ENCODE assay signal across 6 cellular contexts in the genomic region with DNA sequence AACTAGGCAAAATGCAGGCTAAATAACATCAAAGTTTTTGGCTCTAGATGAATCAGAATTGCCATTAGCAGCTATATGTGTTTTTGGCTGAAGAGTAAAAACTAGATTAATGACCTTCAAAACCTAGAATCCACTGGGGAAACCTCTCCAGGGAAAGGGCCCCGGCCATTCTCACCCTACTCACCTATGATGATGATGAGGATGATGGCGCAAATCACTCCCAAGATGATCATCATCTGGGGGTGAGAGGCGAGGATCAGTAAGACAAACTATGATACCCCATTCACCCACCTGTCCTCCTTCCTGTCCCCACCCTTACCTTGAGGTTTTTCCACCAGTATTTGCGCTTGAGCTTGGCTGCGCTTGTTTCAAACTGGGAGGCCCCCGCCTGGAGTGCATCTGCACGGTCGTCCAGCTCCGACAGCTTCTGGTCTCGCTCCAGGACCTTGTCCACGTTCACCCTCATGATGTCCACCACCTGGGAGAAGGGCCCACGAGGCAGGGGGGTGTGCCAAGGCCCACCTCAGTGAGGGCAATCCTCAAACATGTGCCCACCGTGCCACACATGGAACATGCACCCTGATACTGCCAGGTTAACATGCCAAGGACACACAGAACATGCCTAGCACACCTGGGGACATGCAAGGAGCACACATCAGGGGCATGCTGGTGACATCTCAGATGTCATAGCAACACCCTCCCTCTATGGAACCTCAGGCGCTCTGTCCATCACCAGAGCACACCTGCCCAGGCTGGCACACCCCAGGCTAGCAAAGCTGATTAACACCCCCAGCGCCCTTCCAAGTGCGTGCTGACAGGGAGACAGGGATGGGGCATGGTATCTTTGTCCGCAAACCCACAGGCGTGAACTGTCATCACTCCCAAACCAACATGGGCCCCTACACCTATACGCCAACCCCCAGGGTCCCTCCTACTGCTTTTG. TPM values are rescaled to one million over a fixed set of nuclear protein-coding genes. Genes with fewer than 3 reads are reported as not detected.
DNase-seq lines count a peak whose midpoint lies in the region; ATAC-seq, FAIRE-seq and TF ChIP-seq lines count a peak whose summit lies in the region.

No MANE protein-coding gene starts in this region.

- H3K4me3 Mint-ChIP-seq in HFFc6 = peak overlapping the region; percentile 87

- H3K36me3 ChIP-seq in bronchial epithelial cell (ENCODE audit: control insufficient read depth, insufficient read depth, low read length) (peaks cover 12% of the 10 kb centered on the region), neuronal stem cell (replicated peaks in 1 of 2; ENCODE audit: control insufficient read depth in 2 of 2, insufficient read depth in 2 of 2, low read length in 2 of 2) (peaks cover 22 to 40% of the 10 kb centered on the region in 2 donors)

- H3K4me1 Mint-ChIP-seq in HFFc6 (ENCODE audit: low read depth) = peaks cover 46% of the 10 kb centered on the region

- H3K9me3 Mint-ChIP-seq in HFFc6 = no peaks in the 10 kb centered on the region

- DNase-seq in HFFc6 = no peak
- no peak for DNase-seq in bronchial epithelial cell (ENCODE audit: low read depth)
- no peak for DNase-seq in neuronal stem cell (ENCODE audit: low spot score)
- no peak for DNase-seq in frontal cortex (ENCODE audit: low spot score in 2 of 2)
- no peak for DNase-seq in UCSD-AML1 (lab: John Stamatoyannopoulos, UW; ENCODE audit: unreplicated experiment)

- H3K27ac Mint-ChIP-seq in HFFc6 = peak overlapping the region; percentile 85

- no peak overlapping the region for H2AFZ ChIP-seq in neuronal stem cell (ENCODE audit: low read length)

- no peak overlapping the region for H2BK120ac ChIP-seq in neuronal stem cell (ENCODE audit: low read depth, low read length)

- H3K4me3 ChIP-seq in bronchial epithelial cell (ENCODE audit: low read depth, low read length) (peak overlapping the region; percentile 63), neuronal stem cell (ENCODE audit: low read length in 2 of 2) (peak overlapping the region; percentile 97 to 98)

- H3K4me1 ChIP-seq in neuronal stem cell (ENCODE audit: control insufficient read depth in 2 of 2, insufficient read depth in 1 of 2, low read depth in 1 of 2, low read length in 2 of 2) = peaks cover 23 to 34% of the 10 kb centered on the region in 2 donors

- no peak overlapping the region for H4K8ac ChIP-seq in neuronal stem cell (ENCODE audit: low read depth, low read length)

- no peak overlapping the region for H4K91ac ChIP-seq in neuronal stem cell (ENCODE audit: low read depth, low read length, poor library complexity)

- peak overlapping the region; percentile 95 for H2AK5ac ChIP-seq in neuronal stem cell (ENCODE audit: low read depth, low read length)

- H3K36me3 Mint-ChIP-seq in HFFc6 (ENCODE audit: low read depth) = peaks cover 9% of the 10 kb centered on the region

- peak overlapping the region; percentile 91 for H2BK5ac ChIP-seq in neuronal stem cell (ENCODE audit: low read length)

- peak overlapping the region; percentile 99 for H3K9ac ChIP-seq in neuronal stem cell (ENCODE audit: low read depth, low read length, poor library complexity)

- no peak overlapping the region for H3K4ac ChIP-seq in neuronal stem cell (ENCODE audit: low read length)

- peaks cover 2% of the 10 kb centered on the region for H3K27me3 Mint-ChIP-seq in HFFc6 (ENCODE audit: insufficient read depth)

- no peak overlapping the region for H2BK12ac ChIP-seq in neuronal stem cell (ENCODE audit: low read length)

- no peak overlapping the region for H2BK15ac ChIP-seq in neuronal stem cell (ENCODE audit: low read length)

- TF ChIP-seq CTCF in HFFc6 (IDR thresholded peaks at IDR 0.05) (no peak), bronchial epithelial cell (IDR thresholded peaks at IDR 0.05; ENCODE audit: insufficient read depth, low read length, severe bottlenecking) (no peak)

- H3K27me3 ChIP-seq in bronchial epithelial cell (ENCODE audit: control insufficient read depth, insufficient read depth, low read length) = no peaks in the 10 kb centered on the region
- no peaks in the 10 kb centered on the region for H3K27me3 ChIP-seq in neuronal stem cell (ENCODE audit: control insufficient read depth in 3 of 3, insufficient read depth in 3 of 3, low read depth in 1 of 3, low read length in 3 of 3)

- FAIRE-seq in bronchial epithelial cell (lab: Jason Lieb, UNC) (no peak), frontal cortex (lab: Jason Lieb, UNC) (no peak)

- no peak overlapping the region for H3K27ac ChIP-seq in neuronal stem cell (replicated peaks; ENCODE audit: low read length)

- peak overlapping the region; percentile 97 for H3K18ac ChIP-seq in neuronal stem cell (ENCODE audit: low read length)

- H3K79me1 ChIP-seq in neuronal stem cell (ENCODE audit: low read depth, low read length) = peaks cover 13% of the 10 kb centered on the region

- peak overlapping the region; percentile 66 for H3K23ac ChIP-seq in neuronal stem cell (ENCODE audit: low read depth, low read length, poor library complexity)

- WGBS in neuronal stem cell (ENCODE audit: extremely low coverage in 2 of 2, insufficient read length in 2 of 2, insufficient replicate concordance in 1 of 2), 2 donors = no CpG with 5 or more reads among the region's 19 CpGs

- peak overlapping the region; percentile 98 for H3K14ac ChIP-seq in neuronal stem cell (ENCODE audit: low read length)

- H3K9me3 ChIP-seq in neuronal stem cell (replicated peaks in 1 of 2; ENCODE audit: control insufficient read depth in 2 of 2, insufficient read depth in 1 of 2, low read depth in 1 of 2, low read length in 2 of 2) = no peaks in the 10 kb centered on the region

- ATAC-seq in GM18517 (IDR thresholded peaks at IDR 0.05; ENCODE audit: unreplicated experiment) = no peak

- H3K4me2 ChIP-seq in neuronal stem cell (ENCODE audit: insufficient read depth, low read length, poor library complexity, severe bottlenecking) = peak overlapping the region; percentile 78

RNA-seq across cellular contexts. Expression of gene VAMP2, which starts 1.2 kb away (rescaled TPM):
- total RNA-seq in HFFc6 (2021; fragmentation: NEBNext Ultra II Directional; extraction: Animal tissue kit (Norgen Biotek cat#: 25700)) = 10 to 100 TPM; 37.0 to 47.6 (median 44.5) TPM
- 2.1 and 4.4 TPM in 2 replicates for total RNA-seq in bronchial epithelial cell
- 47.3 TPM for polyA plus RNA-seq in neuronal stem cell (2013, experiment 1 of 2)
- polyA plus RNA-seq in neuronal stem cell (2013, experiment 2 of 2) = 45.3 TPM
- total RNA-seq in frontal cortex = 23.6 TPM

RNA-seq across cellular contexts. Expression of gene PER1, which starts 9.4 kb away (rescaled TPM):
- 10 to 100 TPM; 18.9 to 31.8 (median 26.9) TPM for total RNA-seq in HFFc6 (2021; fragmentation: NEBNext Ultra II Directional; extraction: Animal tissue kit (Norgen Biotek cat#: 25700))
- total RNA-seq in bronchial epithelial cell = 21.9 and 26.4 TPM in 2 replicates
- 17.0 TPM for polyA plus RNA-seq in neuronal stem cell (2013, experiment 1 of 2)
- polyA plus RNA-seq in neuronal stem cell (2013, experiment 2 of 2) = 18.7 TPM
- 6.5 TPM for total RNA-seq in frontal cortex

RNA-seq across cellular contexts. Expression of gene TMEM107, which starts 14.6 kb away (rescaled TPM):
- total RNA-seq in HFFc6 (2021; fragmentation: NEBNext Ultra II Directional; extraction: Animal tissue kit (Norgen Biotek cat#: 25700)) = 10 to 100 TPM; 13.8 to 18.8 (median 17.5) TPM
- total RNA-seq in bronchial epithelial cell = 20.2 and 24.2 TPM in 2 replicates
- polyA plus RNA-seq in neuronal stem cell (2013, experiment 1 of 2) = 14.8 TPM
- 15.2 TPM for polyA plus RNA-seq in neuronal stem cell (2013, experiment 2 of 2)
- total RNA-seq in frontal cortex = 23.6 TPM

RNA-seq across cellular contexts. Expression of gene BORCS6, which starts 28.4 kb away (rescaled TPM):
- 1 to 10 TPM; 4.4 to 6.0 (median 4.6) TPM for total RNA-seq in HFFc6 (2021; fragmentation: NEBNext Ultra II Directional; extraction: Animal tissue kit (Norgen Biotek cat#: 25700))
- total RNA-seq in bronchial epithelial cell (6.5 and 6.8 TPM in 2 replicates), frontal cortex (7.7 TPM)
- polyA plus RNA-seq in neuronal stem cell (2013, experiment 1 of 2) = 1.8 TPM
- 1.7 TPM for polyA plus RNA-seq in neuronal stem cell (2013, experiment 2 of 2)

RNA-seq across cellular contexts. Expression of gene HES7, which starts 37.7 kb away (rescaled TPM):
- total RNA-seq in HFFc6 (2021; fragmentation: NEBNext Ultra II Directional; extraction: Animal tissue kit (Norgen Biotek cat#: 25700)) = under 1 TPM; 0.24 to 0.54 (median 0.41) TPM
- total RNA-seq in bronchial epithelial cell (0.13 and 1.3 TPM in 2 replicates), frontal cortex (1.2 TPM)
- polyA plus RNA-seq in neuronal stem cell (2013, experiment 1 of 2) = 5.8 TPM
- polyA plus RNA-seq in neuronal stem cell (2013, experiment 2 of 2) = 4.2 TPM
